9 cellular contexts compared by ENCODE assay signal in genomic region chr7:131219277-131220041, GRCh38.
DNase-seq lines count a peak whose midpoint lies in the region; ATAC-seq and TF ChIP-seq lines count a peak whose summit lies in the region.
"Had no signal": no experiment of that assay in that cellular context is flagged by ENCODE, and none has a peak within 500 bp of the region (broad histone marks: within the 10 kb centered on the region; RNA-seq: fewer than 3 reads in every experiment).

No MANE protein-coding gene starts in this region.

- peaks cover 35% of the 10 kb centered on the region for H3K4me1 Mint-ChIP-seq in stimulated activated memory B cell treated with anti-CD40 and anti-IgM and Interleukin-4, amounts not matched to agents 10 μg/mL and 1 μg/mL and 100 μg/mL, for 72 hours

- no peaks in the 10 kb centered on the region for H3K27me3 ChIP-seq in hepatocyte

- peak overlapping the region; percentile 70 for H3K27ac Mint-ChIP-seq in stimulated activated memory B cell treated with anti-CD40 and anti-IgM and Interleukin-4, amounts not matched to agents 10 μg/mL and 1 μg/mL and 100 μg/mL, for 72 hours

- H2AFZ ChIP-seq in hepatocyte, result no peak overlapping the region

- peaks cover 10% of the 10 kb centered on the region for H3K4me1 ChIP-seq in hepatocyte (ENCODE audit: insufficient read depth)
- H3K4me1 ChIP-seq: foreskin keratinocyte had no signal

- no peaks in the 10 kb centered on the region for H3K9me3 Mint-ChIP-seq in stimulated activated memory B cell treated with anti-CD40 and anti-IgM and Interleukin-4, amounts not matched to agents 10 μg/mL and 1 μg/mL and 100 μg/mL, for 72 hours

- 55% methylated on average over 8 of the region's 8 CpGs for WGBS in hepatocyte (ENCODE audit: low lambda C conversion rate, missing lambda C conversion rate)

- H3K4me2 ChIP-seq in hepatocyte, result no peak overlapping the region

- H3K36me3 ChIP-seq in hepatocyte (replicated peaks; ENCODE audit: insufficient read depth, low read depth), result no peaks in the 10 kb centered on the region

- H3K9me2 ChIP-seq in hepatocyte (replicated peaks; ENCODE audit: insufficient read depth), result no peaks in the 10 kb centered on the region

- peak overlapping the region; percentile 55 for H3K27ac ChIP-seq in hepatocyte
- H3K27ac ChIP-seq: foreskin keratinocyte had no signal

- no peak for TF ChIP-seq CTCF in hepatocyte (IDR thresholded peaks at IDR 0.05; ENCODE audit: poor library complexity)

- no peaks in the 10 kb centered on the region for H3K36me3 Mint-ChIP-seq in stimulated activated memory B cell treated with anti-CD40 and anti-IgM and Interleukin-4, amounts not matched to agents 10 μg/mL and 1 μg/mL and 100 μg/mL, for 72 hours

- no peaks in the 10 kb centered on the region for H3K9me3 ChIP-seq in hepatocyte (ENCODE audit: low read depth)

- no peaks in the 10 kb centered on the region for H4K20me1 ChIP-seq in hepatocyte (ENCODE audit: insufficient read depth, poor library complexity, severe bottlenecking)

- ATAC-seq in GM21423 (IDR thresholded peaks at IDR 0.05; ENCODE audit: unreplicated experiment) (peak; percentile 42), HG02840 (IDR thresholded peaks at IDR 0.05; ENCODE audit: low FRiP score, unreplicated experiment) (no peak), HG03095 (IDR thresholded peaks at IDR 0.05; ENCODE audit: unreplicated experiment) (no peak), HG03135 (IDR thresholded peaks at IDR 0.05; ENCODE audit: unreplicated experiment) (no peak)
- ATAC-seq in stimulated activated memory B cell treated with anti-CD40 and anti-IgM and Interleukin-4, amounts not matched to agents 10 μg/mL and 1 μg/mL and 100 μg/mL, for 72 hours, result peak; percentile 72
- ATAC-seq: foreskin keratinocyte had no signal

- H3K4me3 ChIP-seq in hepatocyte, result no peak overlapping the region

- no peaks in the 10 kb centered on the region for H3K27me3 Mint-ChIP-seq in stimulated activated memory B cell treated with anti-CD40 and anti-IgM and Interleukin-4, amounts not matched to agents 10 μg/mL and 1 μg/mL and 100 μg/mL, for 72 hours

- H3K4me3 Mint-ChIP-seq in stimulated activated memory B cell treated with anti-CD40 and anti-IgM and Interleukin-4, amounts not matched to agents 10 μg/mL and 1 μg/mL and 100 μg/mL, for 72 hours, result peak overlapping the region; percentile 0

- peak; percentile 47 for DNase-seq in SK-MEL-5 (ENCODE audit: low read depth, low spot score)
- no peak for DNase-seq in hepatocyte (ENCODE audit: low spot score)
- no peak for DNase-seq in OCI-M1 (lab: John Stamatoyannopoulos, UW)
- DNase-seq: foreskin keratinocyte had no signal

- H3K79me2 ChIP-seq in hepatocyte, result no peaks in the 10 kb centered on the region

- in situ Hi-C loops in SK-MEL-5 (cut with HindIII; ENCODE audit: low pct_unique_long_range_greater_than_20kb, low sequenced_read_pairs), result no loop called here

Comparison
In these comparisons a context has a peak if more than half of its experiments do, and no peak if none do; other contexts are left out.
1. ATAC-seq: peak in GM21423 (single experiment) and stimulated activated memory B cell treated with anti-CD40 and anti-IgM and Interleukin-4, amounts not matched to agents 10 μg/mL and 1 μg/mL and 100 μg/mL, for 72 hours (single experiment); none in HG02840 (single experiment), HG03095 (single experiment) and HG03135 (single experiment).